ENCODE assay signal across 34 cellular contexts in the genomic region with DNA sequence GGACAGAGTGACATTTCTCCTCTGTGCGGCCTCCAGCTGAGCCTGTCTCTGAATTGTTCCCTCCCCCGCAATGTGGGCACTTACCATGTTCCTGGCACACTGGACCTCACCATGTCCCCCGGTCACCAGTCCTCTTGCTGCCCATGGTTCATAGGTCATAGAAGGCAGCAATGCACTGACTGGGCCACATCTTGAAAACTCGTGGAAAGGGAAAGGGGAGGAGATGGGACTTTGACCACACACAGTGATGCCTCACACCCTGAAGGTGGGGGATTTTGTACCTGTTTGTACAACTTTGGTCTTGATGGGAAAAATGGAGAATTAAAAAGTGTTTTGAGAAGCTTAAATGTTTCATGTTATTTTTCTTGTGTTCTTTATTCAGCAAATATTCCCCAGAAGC.
"Had no signal": no experiment of that assay in that cellular context is flagged by ENCODE, and none has a peak within 500 bp of the region (broad histone marks: within the 10 kb centered on the region; RNA-seq: fewer than 3 reads in every experiment).

No MANE protein-coding gene starts in this region.

- H3K4me3 ChIP-seq: adrenal gland, body of pancreas, breast epithelium had no signal

- H3K36me3 ChIP-seq: adrenal gland, brain microvascular endothelial cell, breast epithelium, WERI-Rb-1 had no signal

- ATAC-seq: activated CD4-positive, CD25-positive, alpha-beta regulatory T cell treated with anti-CD3 and anti-CD28 coated beads, Interleukin-2, amount 50 U/mL, for 24 hours; activated CD8-positive, alpha-beta T cell treated with anti-CD3 and anti-CD28 coated beads for 36 hours; activated naive CD4-positive, alpha-beta T cell treated with anti-CD3 and anti-CD28 coated beads, Interleukin-2, amount 50 U/mL, for 72 hours; activated T-cell treated with anti-CD3 and anti-CD28 coated beads, Interleukin-2, amount 50 U/mL, for 4 hours; activated T-cell treated with anti-CD3 and anti-CD28 coated beads, Interleukin-2, amount 50 U/mL, for 72 hours; activated T-helper 17 cell treated with anti-CD3 and anti-CD28 coated beads, Interleukin-2, amount 50 U/mL, for 72 hours; body of pancreas; WTC11 had no signal

- H3K9me3 ChIP-seq: adrenal gland, body of pancreas, breast epithelium had no signal

- H3K4me1 ChIP-seq: body of pancreas, breast epithelium had no signal

- FAIRE-seq: astrocyte had no signal

- H3K27ac ChIP-seq: adrenal gland, body of pancreas, brain microvascular endothelial cell, breast epithelium, WERI-Rb-1 had no signal

- H3K27me3 ChIP-seq: adrenal gland, body of pancreas, brain microvascular endothelial cell, breast epithelium had no signal

- DNase-seq: activated CD4-positive, alpha-beta memory T cell treated with anti-CD3 and anti-CD28 coated beads for 36 hours; activated CD4-positive, alpha-beta T cell treated with anti-CD3 and anti-CD28 coated beads for 1 hour; activated CD4-positive, alpha-beta T cell treated with anti-CD3 and anti-CD28 coated beads for 4 hours; activated CD4-positive, alpha-beta T cell treated with anti-CD3 and anti-CD28 coated beads, Interleukin-2, amount 10 ng/mL, durations not matched to agents 24 days and 14 days; activated CD4-positive, alpha-beta T cell treated with anti-CD3 and anti-CD28 coated beads, Interleukin-2, amount 50 U/mL, for 1 hour; activated CD4-positive, alpha-beta T cell treated with anti-CD3 and anti-CD28 coated beads, Interleukin-2, amount 50 U/mL, for 4 hours; activated CD4-positive, CD25-positive, alpha-beta regulatory T cell; activated CD8-positive, alpha-beta memory T cell treated with anti-CD3 and anti-CD28 coated beads, Interleukin-2, amount 50 U/mL, for 4 hours; activated CD8-positive, alpha-beta T cell treated with anti-CD3 and anti-CD28 coated beads for 36 hours; activated effector memory CD4-positive, alpha-beta T cell treated with anti-CD3 and anti-CD28 coated beads, Interleukin-2, amount 50 U/mL, for 16 hours; activated gamma-delta T cell treated with Interleukin-2 at 50 U/mL for 16 hours; activated naive CD4-positive, alpha-beta T cell; activated naive CD4-positive, alpha-beta T cell treated with anti-CD3 and anti-CD28 coated beads for 36 hours; activated naive CD4-positive, alpha-beta T cell treated with anti-CD3 and anti-CD28 coated beads, Interleukin-2, amount 50 U/mL, for 16 hours; activated naive CD8-positive, alpha-beta T cell treated with anti-CD3 and anti-CD28 coated beads for 36 hours; activated T-cell treated with anti-CD3 and anti-CD28 coated beads for 4 hours; activated T-cell treated with anti-CD3 and anti-CD28 coated beads, Interleukin-2, amount 50 U/mL, for 1 hour; activated T-cell treated with anti-CD3 and anti-CD28 coated beads, Interleukin-2, amount 50 U/mL, for 4 hours; activated T-cell treated with anti-CD3 and anti-CD28 coated beads, Interleukin-2, amount 50 U/mL, for 72 hours; adrenal gland; amniotic stem cell; aorta; body of pancreas; brain microvascular endothelial cell; central memory CD4-positive, alpha-beta T cell; T-helper 2 cell; T-helper 9 cell had no signal
